ENCODE assay signal across 9 cellular contexts in the genomic region with DNA sequence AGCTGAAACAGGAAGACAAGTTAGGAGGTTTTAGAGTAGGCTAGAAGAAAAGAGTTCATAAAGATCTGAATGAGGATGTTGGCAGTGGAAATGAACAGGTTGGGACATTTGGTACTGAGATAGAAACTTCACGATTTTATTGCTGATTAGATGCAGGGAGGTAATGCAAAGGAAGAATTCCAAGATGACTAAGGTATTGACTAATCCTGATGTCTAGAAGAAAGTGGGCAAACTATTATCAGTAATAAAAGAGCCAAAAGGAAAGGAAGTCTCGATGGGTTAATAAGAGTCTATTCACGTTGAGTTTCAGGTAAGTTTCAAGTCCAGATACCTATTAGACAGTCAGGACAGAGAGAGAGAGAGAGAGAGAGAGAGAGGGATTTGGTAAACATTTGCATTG.
"Had no signal": no experiment of that assay in that cellular context is flagged by ENCODE, and none has a peak within 500 bp of the region (broad histone marks: within the 10 kb centered on the region; RNA-seq: fewer than 3 reads in every experiment).

No MANE protein-coding gene starts in this region.

- H3K27ac ChIP-seq: GM23248, HL-60 had no signal

- H3K9me3 ChIP-seq: HAP-1 had no signal

- H3K9ac ChIP-seq: GM23248 had no signal

- ATAC-seq: HCT116, HepG2 had no signal

- H2AFZ ChIP-seq: GM23248 had no signal

- H3K4me1 ChIP-seq: HAP-1 had no signal

- DNase-seq: GM23248, GOT3, H7, HFFc6, KBM-7 had no signal

- H3K36me3 ChIP-seq: HAP-1 had no signal

- H3K4me3 ChIP-seq: GM23248, HAP-1 had no signal
